ENCODE assay signal across 24 cellular contexts in genomic region chr5:78992136-78992535, GRCh38.
"Had no signal": no experiment of that assay in that cellular context is flagged by ENCODE, and none has a peak within 500 bp of the region (broad histone marks: within the 10 kb centered on the region; RNA-seq: fewer than 3 reads in every experiment).

No MANE protein-coding gene starts in this region.

- DNase-seq: IMR-90, Karpas-422, KG1, MG63, NCI-H1048, NCI-H1105, NCI-H1417, NCI-H1436 treated with DMSO at 0.1 percent for 48 hours, NCI-H1694, NCI-H187 treated with DMSO at 0.1 percent for 48 hours, NCI-H2029 treated with DMSO at 0.1 percent for 48 hours, NCI-H2171 treated with DMSO at 0.1 percent for 48 hours, NCI-H345, NCI-H446 treated with DMSO at 0.1 percent for 48 hours, NCI-H510A treated with DMSO at 0.1 percent for 48 hours, NCI-H526 treated with DMSO at 0.1 percent for 48 hours, NCI-H774, PC-9, Peyer's patch, SHP77 treated with DMSO at 0.1 percent for 48 hours, SJCRH30, T-helper 1 cell, T-helper 17 cell had no signal

- FAIRE-seq: HepG2 had no signal

- H3K4me3 ChIP-seq: MG63, PC-9, Peyer's patch, SJCRH30 had no signal
